ENCODE assay signal across 27 cellular contexts in the genomic region with DNA sequence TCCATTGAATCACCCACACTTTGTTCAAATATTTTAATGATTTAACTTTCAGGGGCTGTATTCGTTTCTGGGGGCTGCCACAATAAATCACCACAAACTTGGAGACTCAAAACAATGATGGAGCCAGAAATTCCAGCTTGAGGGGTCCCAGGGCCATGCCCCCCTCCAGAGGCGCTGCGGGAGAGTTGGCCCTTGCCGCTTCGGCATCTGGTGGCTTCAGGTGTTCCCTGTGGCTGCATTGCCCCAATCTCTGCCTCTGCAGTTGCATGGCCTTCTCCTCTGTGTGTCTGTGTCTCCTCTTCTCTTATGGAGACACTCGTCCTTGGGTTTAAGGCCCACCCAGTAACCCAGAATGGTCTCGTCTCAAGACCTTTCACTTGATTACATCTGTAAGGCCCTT.
"Had no signal": no experiment of that assay in that cellular context is flagged by ENCODE, and none has a peak within 500 bp of the region (broad histone marks: within the 10 kb centered on the region; RNA-seq: fewer than 3 reads in every experiment).

No MANE protein-coding gene starts in this region.

- H3K9ac ChIP-seq: parathyroid adenoma had no signal

- H3K4me3 Mint-ChIP-seq: mesothelial cell of epicardium; naive B cell; stimulated activated naive B cell treated with anti-CD40 and anti-IgM and Interleukin-4, amounts not matched to agents 10 μg/mL and 1 μg/mL and 100 μg/mL, for 72 hours; stimulated activated naive CD8-positive, alpha-beta T cell treated with anti-CD3 and anti-CD28 coated beads, Interleukin-15, Interleukin-2, amounts not matched to agents 100 ng/mL and 50 ng/mL, for 24 hours had no signal

- H3K27ac Mint-ChIP-seq: mesothelial cell of epicardium; stimulated activated naive B cell treated with anti-CD40 and anti-IgM and Interleukin-4, amounts not matched to agents 10 μg/mL and 1 μg/mL and 100 μg/mL, for 72 hours; stimulated activated naive CD8-positive, alpha-beta T cell treated with anti-CD3 and anti-CD28 coated beads, Interleukin-15, Interleukin-2, amounts not matched to agents 100 ng/mL and 50 ng/mL, for 24 hours had no signal

- FAIRE-seq: colon, kidney had no signal

- H3K36me3 ChIP-seq: gastrocnemius medialis, prostate gland, right atrium auricular region, thoracic aorta, upper lobe of right lung, uterus had no signal

- H3K79me2 ChIP-seq: parathyroid adenoma had no signal

- H3K27ac ChIP-seq: dorsolateral prefrontal cortex, epithelial cell of prostate, gastrocnemius medialis, parathyroid adenoma, prostate gland, right atrium auricular region, thoracic aorta, tibial nerve, upper lobe of right lung, uterus had no signal

- H3K27me3 Mint-ChIP-seq: naive B cell; stimulated activated naive B cell treated with anti-CD40 and anti-IgM and Interleukin-4, amounts not matched to agents 10 μg/mL and 1 μg/mL and 100 μg/mL, for 72 hours; stimulated activated naive CD8-positive, alpha-beta T cell treated with anti-CD3 and anti-CD28 coated beads, Interleukin-15, Interleukin-2, amounts not matched to agents 100 ng/mL and 50 ng/mL, for 24 hours had no signal

- H3K4me1 Mint-ChIP-seq: stimulated activated naive B cell treated with anti-CD40 and anti-IgM and Interleukin-4, amounts not matched to agents 10 μg/mL and 1 μg/mL and 100 μg/mL, for 72 hours had no signal

- H3K4me3 ChIP-seq: dorsolateral prefrontal cortex, gastrocnemius medialis, mucosa of descending colon, prostate gland, right atrium auricular region, smooth muscle cell, thoracic aorta, tibial nerve, upper lobe of right lung, uterus had no signal

- H3K36me3 Mint-ChIP-seq: mesothelial cell of epicardium, naive B cell had no signal

- H3K4me1 ChIP-seq: gastrocnemius medialis, parathyroid adenoma, prostate gland, upper lobe of right lung, uterus had no signal

- DNase-seq: effector CD4-positive, alpha-beta T cell; foreskin fibroblast; gastrocnemius medialis; head of caudate nucleus; kidney; mesenchymal stem cell; mucosa of descending colon; naive B cell; stimulated activated CD4-positive, alpha-beta T cell treated with anti-CD3 and anti-CD28 coated beads, Interleukin-2, amount 100 ng/mL, for 48 hours; stimulated activated naive B cell treated with anti-CD40 and anti-IgM and Interleukin-4, amounts not matched to agents 10 μg/mL and 1 μg/mL and 100 μg/mL, for 72 hours; upper lobe of right lung; uterus had no signal

- ATAC-seq: esophagus mucosa; gastrocnemius medialis; left lobe of liver; mucosa of descending colon; sciatic nerve; stimulated activated naive B cell treated with anti-CD40 and anti-IgM and Interleukin-4, amounts not matched to agents 10 μg/mL and 1 μg/mL and 100 μg/mL, for 72 hours; upper lobe of right lung had no signal

- H3K9me3 ChIP-seq: gastrocnemius medialis, mucosa of descending colon, prostate gland, right atrium auricular region, thoracic aorta, tibial nerve, upper lobe of right lung, uterus had no signal

- H3K27me3 ChIP-seq: dorsolateral prefrontal cortex, gastrocnemius medialis, right atrium auricular region, tibial nerve, upper lobe of right lung, uterus had no signal

- H3K4me2 ChIP-seq: smooth muscle cell had no signal

- H3K9me3 Mint-ChIP-seq: mesothelial cell of epicardium; neural crest cell; stimulated activated naive CD8-positive, alpha-beta T cell treated with anti-CD3 and anti-CD28 coated beads, Interleukin-15, Interleukin-2, amounts not matched to agents 100 ng/mL and 50 ng/mL, for 24 hours had no signal

- H2AFZ ChIP-seq: parathyroid adenoma had no signal
